ENCODE assay signal across 1 cellular context in genomic region chr4:114249561-114250356, GRCh38.
TF ChIP-seq lines count a peak whose summit lies in the region.

No MANE protein-coding gene starts in this region.

TF ChIP-seq in WTC11, 78 proteins besides CTCF, POLR2A, EP300 and RAD21 (continued from another document):
- TF ChIP-seq, protein P1, sequence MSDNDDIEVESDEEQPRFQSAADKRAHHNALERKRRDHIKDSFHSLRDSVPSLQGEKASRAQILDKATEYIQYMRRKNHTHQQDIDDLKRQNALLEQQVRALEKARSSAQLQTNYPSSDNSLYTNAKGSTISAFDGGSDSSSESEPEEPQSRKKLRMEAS (CRISPR knock-in tag; IDR thresholded peaks at IDR 0.05), result no peak
- TF ChIP-seq, protein P2, sequence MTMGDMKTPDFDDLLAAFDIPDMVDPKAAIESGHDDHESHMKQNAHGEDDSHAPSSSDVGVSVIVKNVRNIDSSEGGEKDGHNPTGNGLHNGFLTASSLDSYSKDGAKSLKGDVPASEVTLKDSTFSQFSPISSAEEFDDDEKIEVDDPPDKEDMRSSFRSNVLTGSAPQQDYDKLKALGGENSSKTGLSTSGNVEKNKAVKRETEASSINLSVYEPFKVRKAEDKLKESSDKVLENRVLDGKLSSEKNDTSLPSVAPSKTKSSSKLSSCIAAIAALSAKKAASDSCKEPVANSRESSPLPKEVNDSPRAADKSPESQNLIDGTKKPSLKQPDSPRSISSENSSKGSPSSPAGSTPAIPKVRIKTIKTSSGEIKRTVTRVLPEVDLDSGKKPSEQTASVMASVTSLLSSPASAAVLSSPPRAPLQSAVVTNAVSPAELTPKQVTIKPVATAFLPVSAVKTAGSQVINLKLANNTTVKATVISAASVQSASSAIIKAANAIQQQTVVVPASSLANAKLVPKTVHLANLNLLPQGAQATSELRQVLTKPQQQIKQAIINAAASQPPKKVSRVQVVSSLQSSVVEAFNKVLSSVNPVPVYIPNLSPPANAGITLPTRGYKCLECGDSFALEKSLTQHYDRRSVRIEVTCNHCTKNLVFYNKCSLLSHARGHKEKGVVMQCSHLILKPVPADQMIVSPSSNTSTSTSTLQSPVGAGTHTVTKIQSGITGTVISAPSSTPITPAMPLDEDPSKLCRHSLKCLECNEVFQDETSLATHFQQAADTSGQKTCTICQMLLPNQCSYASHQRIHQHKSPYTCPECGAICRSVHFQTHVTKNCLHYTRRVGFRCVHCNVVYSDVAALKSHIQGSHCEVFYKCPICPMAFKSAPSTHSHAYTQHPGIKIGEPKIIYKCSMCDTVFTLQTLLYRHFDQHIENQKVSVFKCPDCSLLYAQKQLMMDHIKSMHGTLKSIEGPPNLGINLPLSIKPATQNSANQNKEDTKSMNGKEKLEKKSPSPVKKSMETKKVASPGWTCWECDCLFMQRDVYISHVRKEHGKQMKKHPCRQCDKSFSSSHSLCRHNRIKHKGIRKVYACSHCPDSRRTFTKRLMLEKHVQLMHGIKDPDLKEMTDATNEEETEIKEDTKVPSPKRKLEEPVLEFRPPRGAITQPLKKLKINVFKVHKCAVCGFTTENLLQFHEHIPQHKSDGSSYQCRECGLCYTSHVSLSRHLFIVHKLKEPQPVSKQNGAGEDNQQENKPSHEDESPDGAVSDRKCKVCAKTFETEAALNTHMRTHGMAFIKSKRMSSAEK (CRISPR knock-in tag; IDR thresholded peaks at IDR 0.05; ENCODE audit: borderline replicate concordance), result no peak
